In the genomic region with DNA sequence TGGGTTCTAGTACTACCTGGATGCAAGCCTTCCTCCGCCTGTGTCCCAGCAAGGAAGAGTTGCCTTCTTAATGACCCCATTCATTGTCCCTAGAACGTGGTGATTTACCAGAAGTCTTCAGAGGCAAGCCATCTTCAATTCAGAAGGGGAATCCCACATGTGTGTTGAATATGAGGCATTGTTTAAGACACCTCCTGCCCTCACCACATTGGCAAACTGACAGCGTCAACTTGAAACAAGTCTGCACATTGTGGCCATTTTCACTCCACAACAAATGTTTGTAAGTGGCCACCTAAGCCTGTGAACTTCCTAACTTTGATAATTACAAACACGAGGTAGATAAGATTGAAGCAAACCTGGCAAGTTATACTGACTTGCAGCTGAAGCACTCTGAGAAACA, we compare ENCODE assay signal across 30 cellular contexts.
DNase-seq lines count a peak whose midpoint lies in the region; ATAC-seq, FAIRE-seq and TF ChIP-seq lines count a peak whose summit lies in the region.
"Had no signal": no experiment of that assay in that cellular context is flagged by ENCODE, and none has a peak within 500 bp of the region (broad histone marks: within the 10 kb centered on the region; RNA-seq: fewer than 3 reads in every experiment).

No MANE protein-coding gene starts in this region.

- no peak overlapping the region for H3K56ac ChIP-seq in H1 (replicated peaks; ENCODE audit: insufficient read length, low read depth, low read length)

- H3K27ac ChIP-seq in H1 (ENCODE audit: low read depth, low read length), result no peak overlapping the region
- H3K27ac ChIP-seq: BLaER1, left ventricle myocardium inferior, RWPE1 had no signal

- H3K9me3 Mint-ChIP-seq in neural crest cell (no peaks in the 10 kb centered on the region), glutamatergic neuron (ENCODE audit: unreplicated experiment) (no peaks in the 10 kb centered on the region)
- H3K9me3 Mint-ChIP-seq in activated naive CD4-positive, alpha-beta T cell treated with anti-CD3 and anti-CD28 coated beads, Interleukin-2, amount 50 U/mL, for 72 hours, result no peaks in the 10 kb centered on the region
- H3K9me3 Mint-ChIP-seq: activated CD4-positive, alpha-beta T cell treated with anti-CD3 and anti-CD28 coated beads, Interleukin-2, amount 10 ng/mL, durations not matched to agents 24 days and 14 days; activated naive CD4-positive, alpha-beta T cell treated with anti-CD3 and anti-CD28 coated beads, Interleukin-2, amount 50 U/mL, for 24 hours; activated T-helper 1 cell treated with anti-CD3 and anti-CD28 coated beads, Interleukin-12 subunit alpha, Interleukin-12 subunit beta, Interleukin-2, Interleukin-4 antibody, amounts not matched to agents 30 ng/mL and 10 ng/mL and 1 ng/mL, durations not matched to agents 14 hours and 24 hours and 36 hours; stimulated activated naive B cell treated with anti-CD40 and anti-IgM and Interleukin-4, amounts not matched to agents 10 μg/mL and 1 μg/mL and 100 μg/mL, for 72 hours; T-helper 2 cell treated with Interferon-gamma antibody and Interleukin-4, amounts not matched to agents 5 μg/mL and 100 μg/mL, for 36 hours had no signal

- H2BK15ac ChIP-seq in H1 (ENCODE audit: low read length), result 0 out of 2 replicates have a peak overlapping the region, but pooled peaks have one; percentile 5

- H3K36me3 ChIP-seq in H1 (ENCODE audit: control insufficient read depth in 2 of 4, insufficient read depth in 4 of 4, low read length in 3 of 4), result no peaks in the 10 kb centered on the region
- H3K36me3 ChIP-seq: BLaER1, left ventricle myocardium inferior, MG63 had no signal

- H3K9me3 ChIP-seq in H1 (ENCODE audit: insufficient read depth in 2 of 2, low read depth in 1 of 2, low read length in 1 of 2) (no peaks in the 10 kb centered on the region), T-helper 17 cell (ENCODE audit: control insufficient read depth, low read length, poor library complexity, severe bottlenecking) (no peaks in the 10 kb centered on the region)
- H3K9me3 ChIP-seq: BLaER1, left ventricle myocardium inferior, MG63 had no signal

- H4K20me1 ChIP-seq in H1 (replicated peaks in 1 of 2; ENCODE audit: control insufficient read depth in 1 of 2, insufficient read depth in 2 of 2, low read length in 2 of 2), result peaks cover 28 to 35% of the 10 kb centered on the region in 2 experiments
- H4K20me1 ChIP-seq: BLaER1 had no signal

- no peak overlapping the region; the same call in 1 of the 2 replicates for H2BK12ac ChIP-seq in H1 (ENCODE audit: low read depth, low read length)

- TF ChIP-seq CTCF in H1 (IDR thresholded peaks at IDR 0.05; ENCODE audit: control extremely low read depth in 1 of 3, insufficient read depth in 1 of 3, low read depth in 1 of 3, low read length in 3 of 3) (no peak), neural crest cell (conservative IDR thresholded peaks at IDR 0.05) (no peak), glutamatergic neuron (IDR thresholded peaks at IDR 0.05; ENCODE audit: partially characterized antibody, unreplicated experiment) (no peak)

- no peak overlapping the region for H2AFZ ChIP-seq in H1 (ENCODE audit: low read length)

- no peak overlapping the region for H4K8ac ChIP-seq in H1 (ENCODE audit: extremely low read depth, insufficient read depth, low read length)

- POLR2A ChIA-PET in H1 (lab: Charles Lee; ENCODE audit: partially characterized antibody), result interaction anchor here (1.5 to 2.7 kb wide), 3 partner anchors 9 to 21 kb away, joined by 6 to 10 read pairs (median 9); no protein-coding TSS in a partner anchor

- H3K79me1 ChIP-seq in H1 (ENCODE audit: low read depth, low read length), result peaks cover 15% of the 10 kb centered on the region

- no peak overlapping the region for H3K4ac ChIP-seq in H1 (replicated peaks; ENCODE audit: insufficient read length, low read depth, low read length)

- FAIRE-seq in H1 (lab: Jason Lieb, UNC), result peak; percentile 32
- FAIRE-seq: GM12891 had no signal

- no peak overlapping the region for H4K91ac ChIP-seq in H1 (replicated peaks; ENCODE audit: insufficient read length, low read length)

- H2BK120ac ChIP-seq in H1 (replicated peaks; ENCODE audit: low read depth, low read length), result no peak overlapping the region

- H3K4me1 Mint-ChIP-seq in neural crest cell (peaks cover 50% of the 10 kb centered on the region), T-helper 17 cell (peaks cover 3% of the 10 kb centered on the region), glutamatergic neuron (ENCODE audit: low read depth, unreplicated experiment) (peaks cover 12% of the 10 kb centered on the region)
- H3K4me1 Mint-ChIP-seq: activated CD4-positive, alpha-beta T cell treated with anti-CD3 and anti-CD28 coated beads, Interleukin-2, amount 10 ng/mL, durations not matched to agents 24 days and 14 days; activated naive CD4-positive, alpha-beta T cell treated with anti-CD3 and anti-CD28 coated beads, Interleukin-2, amount 50 U/mL, for 24 hours; naive thymus-derived CD8-positive, alpha-beta T cell; stimulated activated naive B cell treated with anti-CD40 and anti-IgM and Interleukin-4, amounts not matched to agents 10 μg/mL and 1 μg/mL and 100 μg/mL, for 72 hours had no signal

- no peak for TF ChIP-seq POLR2A in H1 (IDR thresholded peaks at IDR 0.05; ENCODE audit: control extremely low read depth in 1 of 2, low read depth in 2 of 2, low read length in 2 of 2)

- H2BK5ac ChIP-seq in H1 (ENCODE audit: low read depth, low read length), result peak overlapping the region; percentile 82

- ATAC-seq in GM19463 (IDR thresholded peaks at IDR 0.05; ENCODE audit: unreplicated experiment) (peak; percentile 53), T-helper 17 cell (no peak)
- no peak for ATAC-seq in activated naive CD4-positive, alpha-beta T cell treated with anti-CD3 and anti-CD28 coated beads, Interleukin-2, amount 50 U/mL, for 72 hours
- ATAC-seq: HCT116; naive thymus-derived CD8-positive, alpha-beta T cell; right cardiac atrium; stimulated activated naive B cell treated with anti-CD40 and anti-IgM and Interleukin-4, amounts not matched to agents 10 μg/mL and 1 μg/mL and 100 μg/mL, for 72 hours had no signal

- CTCF ChIA-PET in H1 (lab: Charles Lee; ENCODE audit: partially characterized antibody), result interaction anchor here (2.3 to 6.3 kb wide), 3 partner anchors 14 to 28 kb away, joined by 6 to 38 read pairs (median 19); no protein-coding TSS in a partner anchor

- no peaks in the 10 kb centered on the region for H3K36me3 Mint-ChIP-seq in neural crest cell (ENCODE audit: low read depth)
- H3K36me3 Mint-ChIP-seq in activated naive CD4-positive, alpha-beta T cell treated with anti-CD3 and anti-CD28 coated beads, Interleukin-2, amount 50 U/mL, for 72 hours, result no peaks in the 10 kb centered on the region
- no peaks in the 10 kb centered on the region for H3K36me3 Mint-ChIP-seq in T-helper 17 cell (ENCODE audit: low read depth)
- H3K36me3 Mint-ChIP-seq in glutamatergic neuron (ENCODE audit: unreplicated experiment), result no peaks in the 10 kb centered on the region
- H3K36me3 Mint-ChIP-seq: activated naive CD4-positive, alpha-beta T cell treated with anti-CD3 and anti-CD28 coated beads, Interleukin-2, amount 50 U/mL, for 24 hours; naive thymus-derived CD8-positive, alpha-beta T cell; stimulated activated naive B cell treated with anti-CD40 and anti-IgM and Interleukin-4, amounts not matched to agents 10 μg/mL and 1 μg/mL and 100 μg/mL, for 72 hours had no signal

- H2BK20ac ChIP-seq in H1 (ENCODE audit: low read length), result no peak overlapping the region; the same call in 1 of the 2 replicates

- peaks cover 21 to 43% (median 27%) of the 10 kb centered on the region in 4 experiments for H3K4me1 ChIP-seq in H1 (replicated peaks in 1 of 4; ENCODE audit: control insufficient read depth in 3 of 4, insufficient read depth in 4 of 4, low read length in 3 of 4)

- H3K23me2 ChIP-seq in H1 (ENCODE audit: low read depth, low read length), result no peaks in the 10 kb centered on the region

- 93% methylated on average over 4 of the region's 4 CpGs; no CpG with 5 or more reads in 1 of the 2 experiments for WGBS in H1 (ENCODE audit: extremely low coverage in 1 of 2, insufficient coverage in 1 of 2, insufficient read length in 1 of 2, insufficient replicate concordance in 2 of 2, low coverage in 1 of 2, low lambda C conversion rate in 2 of 2, missing lambda C conversion rate in 1 of 2), 2 experiments

- no peaks in the 10 kb centered on the region for H3K27me3 ChIP-seq in H1 (replicated peaks in 1 of 4; ENCODE audit: control insufficient read depth in 3 of 4, extremely low read depth in 1 of 4, insufficient read depth in 3 of 4, low read length in 3 of 4)
- H3K27me3 ChIP-seq: BLaER1, MG63 had no signal

- H3K18ac ChIP-seq in H1 (ENCODE audit: extremely low read depth, low read length), result peak overlapping the region; percentile 0; the same call in 1 of the 2 replicates

- H3K23ac ChIP-seq in H1 (ENCODE audit: insufficient read length), result no peak overlapping the region

- no peaks in the 10 kb centered on the region for H3K27me3 Mint-ChIP-seq in neural crest cell (ENCODE audit: low read depth)
- H3K27me3 Mint-ChIP-seq in T-helper 17 cell, result peaks cover 64% of the 10 kb centered on the region
- H3K27me3 Mint-ChIP-seq in glutamatergic neuron (ENCODE audit: unreplicated experiment), result peaks cover 1% of the 10 kb centered on the region

- TF ChIP-seq EP300 in H1 (IDR thresholded peaks at IDR 0.05; ENCODE audit: borderline replicate concordance in 1 of 2, low read depth in 2 of 2, low read length in 2 of 2), result no peak

- H3K27ac Mint-ChIP-seq in neural crest cell (ENCODE audit: unreplicated experiment) (peak overlapping the region; percentile 99), T-helper 17 cell (no peak overlapping the region), glutamatergic neuron (ENCODE audit: unreplicated experiment) (no peak overlapping the region)
- H3K27ac Mint-ChIP-seq in activated naive CD4-positive, alpha-beta T cell treated with anti-CD3 and anti-CD28 coated beads, Interleukin-2, amount 50 U/mL, for 72 hours, result no peak overlapping the region
- H3K27ac Mint-ChIP-seq: activated CD4-positive, alpha-beta T cell treated with anti-CD3 and anti-CD28 coated beads, Interleukin-2, amount 10 ng/mL, durations not matched to agents 24 days and 14 days; activated naive CD4-positive, alpha-beta T cell treated with anti-CD3 and anti-CD28 coated beads, Interleukin-2, amount 50 U/mL, for 24 hours; activated T-helper 1 cell treated with anti-CD3 and anti-CD28 coated beads, Interleukin-12 subunit alpha, Interleukin-12 subunit beta, Interleukin-2, Interleukin-4 antibody, amounts not matched to agents 30 ng/mL and 10 ng/mL and 1 ng/mL, durations not matched to agents 14 hours and 24 hours and 36 hours; stimulated activated naive B cell treated with anti-CD40 and anti-IgM and Interleukin-4, amounts not matched to agents 10 μg/mL and 1 μg/mL and 100 μg/mL, for 72 hours; T-helper 2 cell treated with Interferon-gamma antibody and Interleukin-4, amounts not matched to agents 5 μg/mL and 100 μg/mL, for 36 hours had no signal

- peak; percentile 8 for DNase-seq in RPMI7951 (ENCODE audit: low read depth)
- DNase-seq in H1 (ENCODE audit: low read depth in 1 of 2, low spot score in 2 of 2), result no peak
- DNase-seq in neural crest cell (ENCODE audit: low read depth, low spot score), result no peak
- DNase-seq in activated naive CD4-positive, alpha-beta T cell treated with anti-CD3 and anti-CD28 coated beads, Interleukin-2, amount 50 U/mL, for 72 hours (ENCODE audit: low spot score in 2 of 2), result no peak
- DNase-seq in GF-D8 (lab: John Stamatoyannopoulos, UW), result no peak
- no peak for DNase-seq in T-helper 17 cell
- no peak for DNase-seq in glutamatergic neuron
- DNase-seq: activated CD4-positive, alpha-beta T cell treated with anti-CD3 and anti-CD28 coated beads, Interleukin-2, amount 10 ng/mL, durations not matched to agents 24 days and 14 days; aorta; COR-L47; DMS79 treated with DMSO at 0.1 percent for 48 hours; erythroblast; foreskin melanocyte; left ventricle myocardium inferior; MG63; midbrain; naive thymus-derived CD8-positive, alpha-beta T cell; NCI-H1436; NCI-H524; right cardiac atrium; stimulated activated CD4-positive, alpha-beta T cell treated with anti-CD3 and anti-CD28 coated beads, Interleukin-4, amount 100 ng/mL, for 1 hour; stimulated activated naive B cell treated with anti-CD40 and anti-IgM and Interleukin-4, amounts not matched to agents 10 μg/mL and 1 μg/mL and 100 μg/mL, for 72 hours had no signal

- peak overlapping the region; percentile 91 for H2AK5ac ChIP-seq in H1 (ENCODE audit: low read depth, low read length)

- no peak overlapping the region for H3K9ac ChIP-seq in H1 (replicated peaks in 1 of 4; ENCODE audit: extremely low read depth in 1 of 4, low read depth in 3 of 4, low read length in 3 of 4)
- H3K9ac ChIP-seq: BLaER1 had no signal

- no peak overlapping the region for H3K14ac ChIP-seq in H1 (ENCODE audit: insufficient read length)

- no peak overlapping the region for H3K4me3 Mint-ChIP-seq in neural crest cell
- H3K4me3 Mint-ChIP-seq in T-helper 17 cell, result no peak overlapping the region
- no peak overlapping the region for H3K4me3 Mint-ChIP-seq in glutamatergic neuron (ENCODE audit: unreplicated experiment)
- H3K4me3 Mint-ChIP-seq: activated CD4-positive, alpha-beta T cell treated with anti-CD3 and anti-CD28 coated beads, Interleukin-2, amount 10 ng/mL, durations not matched to agents 24 days and 14 days; activated naive CD4-positive, alpha-beta T cell treated with anti-CD3 and anti-CD28 coated beads, Interleukin-2, amount 50 U/mL, for 24 hours; activated T-helper 1 cell treated with anti-CD3 and anti-CD28 coated beads, Interleukin-12 subunit alpha, Interleukin-12 subunit beta, Interleukin-2, Interleukin-4 antibody, amounts not matched to agents 30 ng/mL and 10 ng/mL and 1 ng/mL, durations not matched to agents 14 hours and 24 hours and 36 hours; naive thymus-derived CD8-positive, alpha-beta T cell; stimulated activated naive B cell treated with anti-CD40 and anti-IgM and Interleukin-4, amounts not matched to agents 10 μg/mL and 1 μg/mL and 100 μg/mL, for 72 hours; T-helper 2 cell treated with Interferon-gamma antibody and Interleukin-4, amounts not matched to agents 5 μg/mL and 100 μg/mL, for 36 hours had no signal

- no peak overlapping the region for H4K5ac ChIP-seq in H1 (ENCODE audit: insufficient read length, low read depth, low read length)

- TF ChIP-seq RAD21 in H1 (IDR thresholded peaks at IDR 0.05 in 1 of 2, conservative IDR thresholded peaks at IDR 0.05 in 1 of 2; ENCODE audit: low read depth in 2 of 2, low read length in 2 of 2), result no peak

- peak overlapping the region in 1 of 2 experiments; percentile 35; a peak in 1 of 4 replicates for H3K4me2 ChIP-seq in H1 (ENCODE audit: insufficient read depth in 1 of 2, low read depth in 2 of 2, low read length in 2 of 2)
- H3K4me2 ChIP-seq: BLaER1 had no signal

- peaks cover 6 to 89% of the 10 kb centered on the region in 2 experiments; a peak in 2 of 4 replicates for H3K79me2 ChIP-seq in H1 (ENCODE audit: control insufficient read depth in 1 of 2, insufficient read depth in 2 of 2, low read length in 2 of 2)

- H3K4me3 ChIP-seq in H1 (ENCODE audit: extremely low read depth in 1 of 4, insufficient read depth in 2 of 4, low read depth in 3 of 4, low read length in 4 of 4), result no peak overlapping the region
- H3K4me3 ChIP-seq: BLaER1, left ventricle myocardium inferior, MG63 had no signal
